Comparison of ENCODE assay signal across 20 cellular contexts in the genomic region with DNA sequence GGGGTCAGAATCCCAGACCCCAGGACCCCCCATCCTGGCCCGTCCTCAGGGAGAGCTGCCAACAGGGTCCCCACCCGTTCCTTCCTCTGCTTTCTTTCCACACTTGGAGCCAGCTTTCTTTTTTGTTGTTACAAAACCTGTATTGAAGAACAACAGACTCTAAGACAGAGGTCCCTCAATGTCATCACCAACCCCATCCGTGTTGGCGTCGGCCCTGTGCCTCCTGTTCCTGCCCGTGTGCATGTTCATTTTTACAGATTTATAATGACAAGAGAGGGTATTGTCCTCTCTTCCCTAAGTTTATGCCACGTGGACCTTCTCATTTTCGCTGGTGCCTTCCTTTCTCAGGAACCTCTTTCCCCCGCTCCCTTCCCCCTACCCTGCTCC.
DNase-seq lines count a peak whose midpoint lies in the region; ATAC-seq and TF ChIP-seq lines count a peak whose summit lies in the region.
"Had no signal": no experiment of that assay in that cellular context is flagged by ENCODE, and none has a peak within 500 bp of the region (broad histone marks: within the 10 kb centered on the region; RNA-seq: fewer than 3 reads in every experiment).

No MANE protein-coding gene starts in this region.

- no peaks in the 10 kb centered on the region for H3K36me3 ChIP-seq in GM23338 (ENCODE audit: insufficient read depth)
- H3K36me3 ChIP-seq in lower lobe of right lung: no peaks in the 10 kb centered on the region
- H3K36me3 ChIP-seq in spleen: no peaks in the 10 kb centered on the region
- no peaks in the 10 kb centered on the region for H3K36me3 ChIP-seq in Caco-2 (ENCODE audit: control insufficient read depth, insufficient read depth, low read length)
- H3K36me3 ChIP-seq in mucosa of descending colon (ENCODE audit: low read depth): no peaks in the 10 kb centered on the region
- H3K36me3 ChIP-seq: ascending aorta, sigmoid colon had no signal

- H3K79me2 ChIP-seq in GM23338 (replicated peaks; ENCODE audit: insufficient read depth): no peaks in the 10 kb centered on the region

- H2AFZ ChIP-seq in GM23338: peak overlapping the region; percentile 69; the same call in 1 of the 2 replicates

- H3K9me3 ChIP-seq in lower lobe of right lung: no peaks in the 10 kb centered on the region
- H3K9me3 ChIP-seq in spleen: no peaks in the 10 kb centered on the region
- H3K9me3 ChIP-seq in Caco-2: no peaks in the 10 kb centered on the region
- H3K9me3 ChIP-seq in mucosa of descending colon: no peaks in the 10 kb centered on the region
- H3K9me3 ChIP-seq: ascending aorta, sigmoid colon had no signal

- H3K27ac ChIP-seq in GM23338 (ENCODE audit: low read depth) (no peak overlapping the region), lower lobe of right lung (peak overlapping the region; percentile 31), spleen (peak overlapping the region in 5 of 8 donors; percentile 28 to 69 (median 56))
- H3K27ac ChIP-seq: SK-N-MC had no signal

- ATAC-seq in GM23338: no peak
- ATAC-seq in lower lobe of right lung: no peak
- no peak for ATAC-seq in HG02973 (IDR thresholded peaks at IDR 0.05; ENCODE audit: unreplicated experiment)
- ATAC-seq in GM18517 (IDR thresholded peaks at IDR 0.05; ENCODE audit: unreplicated experiment): no peak
- ATAC-seq in mucosa of descending colon: no peak

- no peak for DNase-seq in GM23338 (ENCODE audit: low spot score)
- no peak for DNase-seq in T-helper 2 cell treated with Interferon-gamma antibody and Interleukin-4, amounts not matched to agents 5 μg/mL and 100 μg/mL, for 36 hours (ENCODE audit: low spot score)
- no peak for DNase-seq in lower lobe of right lung
- no peak for DNase-seq in spleen
- no peak for DNase-seq in Caco-2
- no peak for DNase-seq in mucosa of descending colon
- DNase-seq: activated naive CD4-positive, alpha-beta T cell treated with Interleukin-2 at 50 U/mL for 16 hours; C1 segment of cervical spinal cord; DMS153; Karpas-422; kidney glomerular epithelial cell; NCI-H1092; NCI-H526; occipital lobe; stimulated activated CD4-positive, alpha-beta T cell treated with anti-CD3 and anti-CD28 coated beads, Interleukin-4, amount 100 ng/mL, for 24 hours had no signal

- POLR2A ChIA-PET in Caco-2 (lab: Charles Lee): no interaction called here

- H3K9me3 Mint-ChIP-seq in GM23338 (peaks cover 8% of the 10 kb centered on the region), Caco-2 (ENCODE audit: unreplicated experiment) (peaks cover 35% of the 10 kb centered on the region)
- H3K9me3 Mint-ChIP-seq in T-helper 2 cell treated with Interferon-gamma antibody and Interleukin-4, amounts not matched to agents 5 μg/mL and 100 μg/mL, for 36 hours: peaks cover 8% of the 10 kb centered on the region

- no TSS peak for BruUV-seq in Caco-2 (replicated peaks; lab: Mats Ljungman, UMichigan)

- H4K20me1 ChIP-seq in GM23338 (replicated peaks; ENCODE audit: insufficient read depth): no peaks in the 10 kb centered on the region

- TF ChIP-seq CTCF in GM23338 (conservative IDR thresholded peaks at IDR 0.05; ENCODE audit: low read depth in 2 of 2): no peak
- no peak for TF ChIP-seq CTCF in lower lobe of right lung (IDR thresholded peaks at IDR 0.05)
- TF ChIP-seq CTCF in spleen (IDR thresholded peaks at IDR 0.05 in 8 of 11, conservative IDR thresholded peaks at IDR 0.05 in 3 of 11): no peak
- TF ChIP-seq CTCF in Caco-2 (IDR thresholded peaks at IDR 0.05; ENCODE audit: insufficient read depth in 1 of 2, low read depth in 1 of 2, low read length in 1 of 2, severe bottlenecking in 1 of 2, unreplicated experiment in 1 of 2): no peak
- no peak for TF ChIP-seq CTCF in mucosa of descending colon (IDR thresholded peaks at IDR 0.05)

- H3K9me2 ChIP-seq in GM23338 (ENCODE audit: insufficient read depth): no peaks in the 10 kb centered on the region

- H3K4me1 ChIP-seq in GM23338 (ENCODE audit: insufficient read depth) (0 out of 2 replicates have a peak, but pooled peaks cover 4% of the 10 kb centered on the region), lower lobe of right lung (no peaks in the 10 kb centered on the region), spleen (peaks cover 0 to 36% (median 14%) of the 10 kb centered on the region in 6 donors), Caco-2 (peaks cover 9% of the 10 kb centered on the region), mucosa of descending colon (ENCODE audit: low read depth) (peaks cover 3% of the 10 kb centered on the region)
- H3K4me1 ChIP-seq: ascending aorta had no signal

- H3K27me3 ChIP-seq in GM23338 (ENCODE audit: insufficient read depth): no peaks in the 10 kb centered on the region
- peaks cover 7% of the 10 kb centered on the region for H3K27me3 ChIP-seq in lower lobe of right lung (ENCODE audit: low read depth)
- H3K27me3 ChIP-seq in spleen (replicated peaks in 1 of 7): peaks cover 0 to 15% (median 4%) of the 10 kb centered on the region in 7 donors
- H3K27me3 ChIP-seq in Caco-2 (replicated peaks; ENCODE audit: control insufficient read depth, insufficient read depth, low read length): no peaks in the 10 kb centered on the region
- H3K27me3 ChIP-seq: ascending aorta had no signal

- no peaks in the 10 kb centered on the region for H3F3A ChIP-seq in GM23338 (replicated peaks; ENCODE audit: low read depth)

- no peak overlapping the region for H3K4me2 ChIP-seq in GM23338

- intact Hi-C loops in lower lobe of right lung (cut with DNase I) (no loop called here), spleen (cut with DNase I; ENCODE audit: low total_unique reads) (loop anchor here (5.0 kb wide), 2 partner anchors 88 to 282 kb away; a partner anchor contains a TSS), Caco-2 (cut with micrococcal nuclease; ENCODE audit: unreplicated experiment) (no loop called here), mucosa of descending colon (cut with DNase I, micrococcal nuclease) (no loop called here)

- peaks cover 2% of the 10 kb centered on the region; the same call in 1 of the 3 replicates for H3K36me3 Mint-ChIP-seq in GM23338 (ENCODE audit: low read depth)
- H3K36me3 Mint-ChIP-seq in T-helper 2 cell treated with Interferon-gamma antibody and Interleukin-4, amounts not matched to agents 5 μg/mL and 100 μg/mL, for 36 hours (ENCODE audit: low read depth): peaks cover 5% of the 10 kb centered on the region
- H3K36me3 Mint-ChIP-seq in Caco-2 (ENCODE audit: insufficient read depth, unreplicated experiment): no peaks in the 10 kb centered on the region

- H3K4me3 Mint-ChIP-seq in GM23338: no peak overlapping the region
- no peak overlapping the region for H3K4me3 Mint-ChIP-seq in T-helper 2 cell treated with Interferon-gamma antibody and Interleukin-4, amounts not matched to agents 5 μg/mL and 100 μg/mL, for 36 hours
- no peak overlapping the region for H3K4me3 Mint-ChIP-seq in Caco-2 (ENCODE audit: unreplicated experiment)

- 62 to 78% (median 71%) methylated on average over 9 of the region's 9 CpGs for WGBS in spleen, 5 donors

- H3K4me1 Mint-ChIP-seq in GM23338 (peaks cover 28% of the 10 kb centered on the region), Caco-2 (ENCODE audit: low read depth, unreplicated experiment) (peaks cover 14% of the 10 kb centered on the region)
- H3K4me1 Mint-ChIP-seq in T-helper 2 cell treated with Interferon-gamma antibody and Interleukin-4, amounts not matched to agents 5 μg/mL and 100 μg/mL, for 36 hours (ENCODE audit: low read depth): peaks cover 31% of the 10 kb centered on the region

- peaks cover 11% of the 10 kb centered on the region for H3K27me3 Mint-ChIP-seq in GM23338 (ENCODE audit: insufficient read depth, low read depth, poor library complexity)
- no peaks in the 10 kb centered on the region for H3K27me3 Mint-ChIP-seq in T-helper 2 cell treated with Interferon-gamma antibody and Interleukin-4, amounts not matched to agents 5 μg/mL and 100 μg/mL, for 36 hours (ENCODE audit: low read depth)
- no peaks in the 10 kb centered on the region for H3K27me3 Mint-ChIP-seq in Caco-2 (ENCODE audit: insufficient read depth, unreplicated experiment)

- CTCF ChIA-PET in Caco-2 (lab: Charles Lee): no interaction called here

- TF ChIP-seq POLR2A in spleen (IDR thresholded peaks at IDR 0.05): no peak

- H3K4me3 ChIP-seq in GM23338: no peak overlapping the region
- no peak overlapping the region for H3K4me3 ChIP-seq in lower lobe of right lung
- H3K4me3 ChIP-seq in spleen: no peak overlapping the region
- no peak overlapping the region for H3K4me3 ChIP-seq in Caco-2 (ENCODE audit: low read depth, low read length)
- H3K4me3 ChIP-seq in mucosa of descending colon: no peak overlapping the region
- H3K4me3 ChIP-seq: ascending aorta, sigmoid colon, SK-N-MC had no signal

- no peak overlapping the region for H3K27ac Mint-ChIP-seq in GM23338
- peak overlapping the region; percentile 44 for H3K27ac Mint-ChIP-seq in T-helper 2 cell treated with Interferon-gamma antibody and Interleukin-4, amounts not matched to agents 5 μg/mL and 100 μg/mL, for 36 hours
- H3K27ac Mint-ChIP-seq in Caco-2 (ENCODE audit: unreplicated experiment): no peak overlapping the region

TF ChIP-seq in GM23338, 12 proteins besides CTCF, POLR2A, EP300 and RAD21 (continues in another document):
- TF ChIP-seq CREB1 (CRISPR knock-in tag; IDR thresholded peaks at IDR 0.05; ENCODE audit: low read depth): no peak
- TF ChIP-seq POLR2AphosphoS5 (IDR thresholded peaks at IDR 0.05; ENCODE audit: low read depth): no peak
- no peak for TF ChIP-seq ZNF114 (CRISPR knock-in tag; IDR thresholded peaks at IDR 0.05)
- no peak for TF ChIP-seq EZH2phosphoT487 (IDR thresholded peaks at IDR 0.05; ENCODE audit: unreplicated experiment)
- no peak for TF ChIP-seq JUNB (IDR thresholded peaks at IDR 0.05; ENCODE audit: unreplicated experiment)
- TF ChIP-seq ZNF331 (CRISPR knock-in tag; IDR thresholded peaks at IDR 0.05; ENCODE audit: low read depth): no peak
- TF ChIP-seq STAT1 (IDR thresholded peaks at IDR 0.05; ENCODE audit: unreplicated experiment): no peak
